In the genomic region with DNA sequence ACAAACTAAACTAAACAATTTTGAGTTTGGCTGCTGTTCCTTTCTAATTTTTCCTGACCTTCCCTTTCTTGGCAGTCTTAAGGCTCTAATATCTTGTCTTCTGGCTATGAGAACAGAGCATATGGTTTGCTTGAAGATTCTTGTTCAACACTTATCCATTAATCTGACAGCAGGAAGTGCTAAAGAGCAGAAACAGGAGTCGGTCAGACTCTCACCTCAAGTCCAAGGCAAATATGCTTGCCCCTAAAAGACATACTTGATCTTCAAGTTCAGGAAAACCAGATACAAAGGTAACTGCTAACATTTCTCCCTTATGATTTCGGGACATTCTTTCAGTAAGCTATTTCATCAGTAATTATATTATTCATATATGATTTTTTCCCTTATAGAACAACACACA, we compare ENCODE assay signal across 22 cellular contexts. TPM values are rescaled to one million over a fixed set of nuclear protein-coding genes. Genes with fewer than 3 reads are reported as not detected.
DNase-seq lines count a peak whose midpoint lies in the region; ATAC-seq and TF ChIP-seq lines count a peak whose summit lies in the region.
"Had no signal": no experiment of that assay in that cellular context is flagged by ENCODE, and none has a peak within 500 bp of the region (broad histone marks: within the 10 kb centered on the region; RNA-seq: fewer than 3 reads in every experiment).

No MANE protein-coding gene starts in this region.

- 28% methylated on average over 2 of the region's 2 CpGs for WGBS in right cardiac atrium
- WGBS in lung, 2 donors = 27 to 62% methylated on average over 2 of the region's 2 CpGs

- no peak overlapping the region for H3K4me3 Mint-ChIP-seq in type B pancreatic cell
- H3K4me3 Mint-ChIP-seq in naive thymus-derived CD4-positive, alpha-beta T cell = no peak overlapping the region
- H3K4me3 Mint-ChIP-seq: CD14-positive monocyte had no signal

- H3K27ac Mint-ChIP-seq in type B pancreatic cell = peak overlapping the region; percentile 15
- H3K27ac Mint-ChIP-seq in naive thymus-derived CD4-positive, alpha-beta T cell = no peak overlapping the region
- H3K27ac Mint-ChIP-seq: CD14-positive monocyte had no signal

- TF ChIP-seq CTCF in WERI-Rb-1 (IDR thresholded peaks at IDR 0.05; ENCODE audit: low read depth, low read length) (peak; percentile 17; the same call in 1 of the 2 replicates), lung (IDR thresholded peaks at IDR 0.05; ENCODE audit: control extremely low read depth, extremely low read depth) (no peak), type B pancreatic cell (conservative IDR thresholded peaks at IDR 0.05) (no peak), GM10266 (IDR thresholded peaks at IDR 0.05; ENCODE audit: control insufficient read depth, insufficient read depth, low read depth, missing control alignments) (no peak)

- peaks cover 5% of the 10 kb centered on the region for H3K36me3 Mint-ChIP-seq in type B pancreatic cell
- no peaks in the 10 kb centered on the region for H3K36me3 Mint-ChIP-seq in naive thymus-derived CD4-positive, alpha-beta T cell
- H3K36me3 Mint-ChIP-seq: CD14-positive monocyte had no signal

- H3K36me3 ChIP-seq in WERI-Rb-1 (no peaks in the 10 kb centered on the region), lung (ENCODE audit: control insufficient read depth in 2 of 2, insufficient read depth in 2 of 2, low read length in 2 of 2) (no peaks in the 10 kb centered on the region)
- no peaks in the 10 kb centered on the region for H3K36me3 ChIP-seq in naive thymus-derived CD4-positive, alpha-beta T cell (ENCODE audit: control insufficient read depth in 2 of 3, insufficient read depth in 3 of 3, low read length in 3 of 3)
- H3K36me3 ChIP-seq: SJSA1 had no signal

- no peaks in the 10 kb centered on the region for H3K9me3 Mint-ChIP-seq in type B pancreatic cell
- peaks cover 0 to 4% (median 0%) of the 10 kb centered on the region in 11 donors for H3K9me3 Mint-ChIP-seq in naive thymus-derived CD4-positive, alpha-beta T cell

- ATAC-seq in Right ventricle myocardium superior (ENCODE audit: poor library complexity) (peak; percentile 19), right cardiac atrium (no peak), lung (ENCODE audit: insufficient read depth, low FRiP score) (peak; percentile 22)
- ATAC-seq in naive thymus-derived CD4-positive, alpha-beta T cell = no peak
- ATAC-seq: PC-3 had no signal

- H3K4me1 Mint-ChIP-seq in type B pancreatic cell (ENCODE audit: unreplicated experiment) = no peaks in the 10 kb centered on the region
- peaks cover 0 to 2% (median 0%) of the 10 kb centered on the region in 7 donors for H3K4me1 Mint-ChIP-seq in naive thymus-derived CD4-positive, alpha-beta T cell
- H3K4me1 Mint-ChIP-seq: CD14-positive monocyte had no signal

- intact Hi-C loops in Right ventricle myocardium superior (cut with DNase I) = no loop called here
- intact Hi-C loops in right cardiac atrium (cut with DNase I) = no loop called here
- intact Hi-C loops in naive thymus-derived CD4-positive, alpha-beta T cell (cut with micrococcal nuclease) = no loop called here

- H3K4me3 ChIP-seq in right cardiac atrium (ENCODE audit: low read length) (no peak overlapping the region), WERI-Rb-1 (ENCODE audit: low read depth, low read length) (no peak overlapping the region), lung (no peak overlapping the region)
- H3K4me3 ChIP-seq in naive thymus-derived CD4-positive, alpha-beta T cell (ENCODE audit: low read length) = no peak overlapping the region
- H3K4me3 ChIP-seq: SJSA1 had no signal

- no peaks in the 10 kb centered on the region for H3K27me3 ChIP-seq in right cardiac atrium (ENCODE audit: control insufficient read depth, insufficient read depth)
- no peaks in the 10 kb centered on the region for H3K27me3 ChIP-seq in WERI-Rb-1 (ENCODE audit: insufficient read depth, low read depth, severe bottlenecking)
- H3K27me3 ChIP-seq in lung (ENCODE audit: control insufficient read depth, insufficient read depth) = no peaks in the 10 kb centered on the region
- no peaks in the 10 kb centered on the region for H3K27me3 ChIP-seq in naive thymus-derived CD4-positive, alpha-beta T cell (ENCODE audit: control insufficient read depth in 2 of 2, insufficient read depth in 2 of 2, low read length in 2 of 2)
- H3K27me3 ChIP-seq: SJSA1 had no signal

- CTCF ChIA-PET in naive thymus-derived CD4-positive, alpha-beta T cell (lab: Charles Lee) = no interaction called here

- peaks cover 23% of the 10 kb centered on the region for H3K27me3 Mint-ChIP-seq in type B pancreatic cell
- H3K27me3 Mint-ChIP-seq in naive thymus-derived CD4-positive, alpha-beta T cell = peaks cover 0 to 44% (median 15%) of the 10 kb centered on the region in 5 donors

- DNase-seq in Right ventricle myocardium superior = no peak
- no peak for DNase-seq in right cardiac atrium
- DNase-seq in WERI-Rb-1 = no peak
- DNase-seq in lung (ENCODE audit: low spot score) = no peak
- no peak for DNase-seq in type B pancreatic cell (ENCODE audit: extremely low spot score, unreplicated experiment)
- no peak for DNase-seq in NAMALWA (ENCODE audit: low spot score)
- no peak for DNase-seq in naive thymus-derived CD4-positive, alpha-beta T cell
- DNase-seq in GM10266 (ENCODE audit: extremely low spot score) = no peak
- DNase-seq: EL, IMR-90, Kasumi-1, MM.1S, NCI-H1105, NCI-H1694, NCI-H2107, NCI-H345, NCI-H526 treated with DMSO at 0.1 percent for 48 hours, PC-3 had no signal

- POLR2A ChIA-PET in naive thymus-derived CD4-positive, alpha-beta T cell (lab: Charles Lee) = no interaction called here

- H3K9me3 ChIP-seq in right cardiac atrium (ENCODE audit: control insufficient read depth, low read length) (no peaks in the 10 kb centered on the region), WERI-Rb-1 (ENCODE audit: severe bottlenecking) (no peaks in the 10 kb centered on the region), lung (ENCODE audit: control insufficient read depth in 2 of 2, insufficient read depth in 1 of 2, low read length in 1 of 2) (no peaks in the 10 kb centered on the region)
- H3K9me3 ChIP-seq in naive thymus-derived CD4-positive, alpha-beta T cell (ENCODE audit: control insufficient read depth in 2 of 3, low read length in 3 of 3) = no peaks in the 10 kb centered on the region
- H3K9me3 ChIP-seq: SJSA1 had no signal

- H3K27ac ChIP-seq in right cardiac atrium (ENCODE audit: low read length) (no peak overlapping the region), WERI-Rb-1 (no peak overlapping the region), lung (ENCODE audit: low read depth in 1 of 2, low read length in 1 of 2) (peak overlapping the region in 1 of 2 donors; percentile 33)
- no peak overlapping the region for H3K27ac ChIP-seq in naive thymus-derived CD4-positive, alpha-beta T cell (ENCODE audit: low read depth, low read length)
- H3K27ac ChIP-seq: RWPE1, SJSA1 had no signal

- H3K4me1 ChIP-seq in right cardiac atrium (ENCODE audit: control insufficient read depth, insufficient read depth, low read length) = no peaks in the 10 kb centered on the region
- peaks cover 0 to 7% of the 10 kb centered on the region in 2 donors for H3K4me1 ChIP-seq in lung (ENCODE audit: control insufficient read depth in 2 of 2, insufficient read depth in 2 of 2, low read length in 2 of 2)
- H3K4me1 ChIP-seq in naive thymus-derived CD4-positive, alpha-beta T cell (ENCODE audit: control insufficient read depth in 2 of 2, insufficient read depth in 2 of 2, low read length in 2 of 2) = no peaks in the 10 kb centered on the region
- H3K4me1 ChIP-seq: SJSA1 had no signal

RNA-seq across cellular contexts. Expression of gene KCNJ8, which starts 52.6 kb away (rescaled TPM):
- total RNA-seq in Right ventricle myocardium superior = 53.5 TPM
- 10 to 100 TPM; 37.5 to 45.0 (median 40.4) TPM for total RNA-seq in right cardiac atrium
- 25.7 TPM for polyA plus RNA-seq in right cardiac atrium
- 10 to 100 TPM; 14.6 to 16.1 TPM for total RNA-seq in lung
- polyA plus RNA-seq in lung = 10 to 100 TPM in 1 of 2 donors, 1 to 10 TPM in 1; 6.2 to 13.8 TPM
- 2.4 and 7.8 TPM in 2 replicates for total RNA-seq in type B pancreatic cell (ENCODE audit: low replicate concordance)
- total RNA-seq in naive thymus-derived CD4-positive, alpha-beta T cell = not detected
- polyA plus RNA-seq in naive thymus-derived CD4-positive, alpha-beta T cell = not detected
- total RNA-seq: HT-29, SJSA1 had no signal
- polyA plus RNA-seq: CD14-positive monocyte had no signal

Comparison
In these comparisons a context has a peak if more than half of its experiments do, and no peak if none do; other contexts are left out.
1. ATAC-seq: peak in Right ventricle myocardium superior (single experiment) and lung (single experiment); none in right cardiac atrium (0 of 2) and naive thymus-derived CD4-positive, alpha-beta T cell (single experiment).